ENCODE assay signal across 1 cellular context in genomic region chr12:79375050-79375449, GRCh38.
TF ChIP-seq lines count a peak whose summit lies in the region.

No MANE protein-coding gene starts in this region.

TF ChIP-seq in GM23338, 12 proteins besides CTCF, POLR2A, EP300 and RAD21 (continued from another document):
- no peak for TF ChIP-seq ZNF462 (CRISPR knock-in tag; IDR thresholded peaks at IDR 0.05)
- TF ChIP-seq ZNF114 (CRISPR knock-in tag; IDR thresholded peaks at IDR 0.05), result no peak
- TF ChIP-seq EZH2phosphoT487 (IDR thresholded peaks at IDR 0.05; ENCODE audit: unreplicated experiment), result no peak
